In genomic region chr11:126257764-126258163, GRCh38 we compare ENCODE assay signal across 19 cellular contexts. TPM values are rescaled to one million over a fixed set of nuclear protein-coding genes. Genes with fewer than 3 reads are reported as not detected.
DNase-seq lines count a peak whose midpoint lies in the region; ATAC-seq and TF ChIP-seq lines count a peak whose summit lies in the region.
"Had no signal": no experiment of that assay in that cellular context is flagged by ENCODE, and none has a peak within 500 bp of the region (broad histone marks: within the 10 kb centered on the region; RNA-seq: fewer than 3 reads in every experiment).

No MANE protein-coding gene starts in this region.

- no peaks in the 10 kb centered on the region for H3K79me2 ChIP-seq in osteoblast (ENCODE audit: insufficient read depth, low read length)

- H3K9me3 ChIP-seq in osteoblast (ENCODE audit: low read depth, low read length): no peaks in the 10 kb centered on the region
- H3K9me3 ChIP-seq in gastrocnemius medialis: no peaks in the 10 kb centered on the region
- H3K9me3 ChIP-seq: BE2C, mucosa of descending colon had no signal

- peak overlapping the region in 33 of 59 donors; percentile 6 to 74 (median 45) for H3K27ac ChIP-seq in dorsolateral prefrontal cortex
- H3K27ac ChIP-seq in osteoblast (ENCODE audit: low read depth, low read length): no peak overlapping the region
- no peak overlapping the region for H3K27ac ChIP-seq in gastrocnemius medialis
- H3K27ac ChIP-seq: epithelial cell of prostate had no signal

- CTCF ChIA-PET in BJ (lab: Yijun Ruan, JAX): interaction anchor here (1.1 kb wide), 1 partner anchor 11 kb away, joined by 3 read pairs; the partner anchor contains the start of genes FOXRED1 and SRPRA

- H3K4me1 ChIP-seq in osteoblast (ENCODE audit: insufficient read depth, low read length): peaks cover 11% of the 10 kb centered on the region
- H3K4me1 ChIP-seq in gastrocnemius medialis: peaks cover 13 to 14% of the 10 kb centered on the region in 2 donors
- H3K4me1 ChIP-seq: BE2C had no signal

- H4K20me1 ChIP-seq in osteoblast (ENCODE audit: insufficient read depth, low read length): peaks cover 6% of the 10 kb centered on the region

- peak; percentile 30 for DNase-seq in BJ (ENCODE audit: low read depth)
- peak; percentile 48 for DNase-seq in NCI-H226
- DNase-seq in dorsolateral prefrontal cortex: no peak
- peak; percentile 92 for DNase-seq in osteoblast (ENCODE audit: insufficient read length, low spot score, missing footprints)
- DNase-seq in gastrocnemius medialis: no peak
- DNase-seq in HT-29 (ENCODE audit: low spot score): no peak
- DNase-seq in NK-92 treated with Interleukin-12 subunit alpha and Interleukin-12 subunit beta, amount 100 ng/mL, for 24 hours (lab: John Stamatoyannopoulos, UW): no peak
- DNase-seq: activated CD4-positive, alpha-beta T cell treated with anti-CD3 and anti-CD28 coated beads, Interleukin-2, amount 10 ng/mL, durations not matched to agents 7 days and 5 days; activated T-cell treated with anti-CD3 and anti-CD28 coated beads for 4 hours; BE2C; left cardiac atrium; mucosa of descending colon; NCI-H1048; NCI-H774; occipital lobe; right cardiac atrium had no signal

- intact Hi-C loops in dorsolateral prefrontal cortex (cut with DNase I) (no loop called here), gastrocnemius medialis (cut with DNase I; ENCODE audit: low total_unique reads) (no loop called here)

- H3K4me2 ChIP-seq in osteoblast (ENCODE audit: insufficient read depth, low read length): no peak overlapping the region

- no peak for TF ChIP-seq CTCF in BJ (IDR thresholded peaks at IDR 0.05; ENCODE audit: insufficient read depth, low read depth, low read length)
- no peak for TF ChIP-seq CTCF in dorsolateral prefrontal cortex (IDR thresholded peaks at IDR 0.05 in 54 of 56, conservative IDR thresholded peaks at IDR 0.05 in 2 of 56; ENCODE audit: low read depth in 1 of 56, partially characterized antibody in 56 of 56)
- TF ChIP-seq CTCF in osteoblast (IDR thresholded peaks at IDR 0.05; ENCODE audit: extremely low read depth, low read depth, low read length): no peak
- no peak for TF ChIP-seq CTCF in gastrocnemius medialis (IDR thresholded peaks at IDR 0.05 in 4 of 5, conservative IDR thresholded peaks at IDR 0.05 in 1 of 5)

- no peak for ATAC-seq in gastrocnemius medialis
- no peak for ATAC-seq in GM18517 (IDR thresholded peaks at IDR 0.05; ENCODE audit: unreplicated experiment)
- ATAC-seq: mucosa of descending colon, Panc1, right cardiac atrium had no signal

- H3K27me3 ChIP-seq in BJ (ENCODE audit: control insufficient read depth, insufficient read depth, low read length) (no peaks in the 10 kb centered on the region), dorsolateral prefrontal cortex (no peaks in the 10 kb centered on the region), osteoblast (ENCODE audit: insufficient read depth, low read length) (no peaks in the 10 kb centered on the region), gastrocnemius medialis (no peaks in the 10 kb centered on the region)
- H3K27me3 ChIP-seq: BE2C had no signal

- H3K36me3 ChIP-seq in BJ (ENCODE audit: control insufficient read depth, insufficient read depth, low read length): peaks cover 7% of the 10 kb centered on the region
- H3K36me3 ChIP-seq in osteoblast (ENCODE audit: insufficient read depth, low read length): peaks cover 29% of the 10 kb centered on the region
- H3K36me3 ChIP-seq in gastrocnemius medialis: peaks cover 0 to 44% of the 10 kb centered on the region in 2 donors

- no peak overlapping the region for H3K4me3 ChIP-seq in BJ (ENCODE audit: low read depth, low read length)
- H3K4me3 ChIP-seq in dorsolateral prefrontal cortex: no peak overlapping the region
- no peak overlapping the region for H3K4me3 ChIP-seq in osteoblast (ENCODE audit: insufficient read depth, low read length)
- H3K4me3 ChIP-seq in gastrocnemius medialis: no peak overlapping the region
- H3K4me3 ChIP-seq: mucosa of descending colon had no signal

- TF ChIP-seq POLR2A in gastrocnemius medialis (IDR thresholded peaks at IDR 0.05): no peak

- no peak overlapping the region for H2AFZ ChIP-seq in osteoblast (ENCODE audit: low read length)

- in situ Hi-C loops in gastrocnemius medialis (cut with MboI; ENCODE audit: low sequenced_read_pairs in 4 of 4): no loop called here

- POLR2A ChIA-PET in BJ (lab: Charles Lee): no interaction called here

RNA-seq across cellular contexts. Expression of gene SRPRA, which starts 10.9 kb away (rescaled TPM):
- polyA plus RNA-seq in BJ (2011; rRNA removed): 153 and 181 TPM in 2 replicates
- 92.8 and 124 TPM in 2 replicates for polyA minus RNA-seq in BJ (2011; rRNA and poly(A)+ RNA removed)
- 10 to 100 TPM; 48.5 to 86.8 (median 67.0) TPM for total RNA-seq in dorsolateral prefrontal cortex
- total RNA-seq in osteoblast: 94.6 and 99.5 TPM in 2 replicates
- total RNA-seq in gastrocnemius medialis: 100 to 1,000 TPM in 1 of 4 donors, 10 to 100 TPM in 3; 72.3 to 101 (median 79.4) TPM
- 125 and 126 TPM in 2 replicates for total RNA-seq in HT-29 (2014; rRNA removed; shearing (Covaris generic))

RNA-seq across cellular contexts. Expression of gene FOXRED1, which starts 11.2 kb away (rescaled TPM):
- polyA plus RNA-seq in BJ (2011; rRNA removed): 11.4 and 18.3 TPM in 2 replicates
- polyA minus RNA-seq in BJ (2011; rRNA and poly(A)+ RNA removed): 5.2 and 8.0 TPM in 2 replicates
- 100 to 1,000 TPM in 1 of 120 experiments, 10 to 100 TPM in 119; 46.1 to 103 (median 68.0) TPM for total RNA-seq in dorsolateral prefrontal cortex
- total RNA-seq in osteoblast: 8.3 and 11.6 TPM in 2 replicates
- total RNA-seq in gastrocnemius medialis: 10 to 100 TPM; 12.5 to 20.8 (median 16.2) TPM
- total RNA-seq in HT-29 (2014; rRNA removed; shearing (Covaris generic)): 38.2 and 42.6 TPM in 2 replicates

RNA-seq across cellular contexts. Expression of gene TIRAP, which starts 25.1 kb away (rescaled TPM):
- 5.8 and 7.2 TPM in 2 replicates for polyA plus RNA-seq in BJ (2011; rRNA removed)
- polyA minus RNA-seq in BJ (2011; rRNA and poly(A)+ RNA removed): 10.2 and 12.0 TPM in 2 replicates
- total RNA-seq in dorsolateral prefrontal cortex (10 to 100 TPM in 11 of 120 experiments, 1 to 10 TPM in 109; 2.4 to 13.6 (median 7.4) TPM), osteoblast (9.8 and 10.6 TPM in 2 replicates), gastrocnemius medialis (1 to 10 TPM; 4.5 to 5.8 (median 5.6) TPM)
- total RNA-seq in HT-29 (2014; rRNA removed; shearing (Covaris generic)): 11.6 and 12.3 TPM in 2 replicates

RNA-seq across cellular contexts. Expression of gene DCPS, which starts 46.1 kb away (rescaled TPM):
- polyA plus RNA-seq in BJ (2011; rRNA removed): 14.9 and 23.5 TPM in 2 replicates
- polyA minus RNA-seq in BJ (2011; rRNA and poly(A)+ RNA removed): 7.6 and 12.7 TPM in 2 replicates
- total RNA-seq in dorsolateral prefrontal cortex: 10 to 100 TPM in 85 of 120 experiments, 1 to 10 TPM in 35; 5.5 to 17.5 (median 10.9) TPM
- 8.3 TPM in 2 replicates for total RNA-seq in osteoblast
- total RNA-seq in gastrocnemius medialis: 10 to 100 TPM in 3 of 4 donors, 1 to 10 TPM in 1; 9.8 to 23.1 (median 11.5) TPM
- total RNA-seq in HT-29 (2014; rRNA removed; shearing (Covaris generic)): 51.0 and 63.2 TPM in 2 replicates

RNA-seq across cellular contexts. Expression of gene FAM118B, which starts 46.2 kb away (rescaled TPM):
- 14.2 and 24.5 TPM in 2 replicates for polyA plus RNA-seq in BJ (2011; rRNA removed)
- polyA minus RNA-seq in BJ (2011; rRNA and poly(A)+ RNA removed): 5.2 and 5.5 TPM in 2 replicates
- 10 to 100 TPM; 16.9 to 40.6 (median 24.6) TPM for total RNA-seq in dorsolateral prefrontal cortex
- 29.5 and 30.4 TPM in 2 replicates for total RNA-seq in osteoblast
- total RNA-seq in gastrocnemius medialis: 10 to 100 TPM; 13.6 to 32.2 (median 23.2) TPM
- 16.3 and 20.8 TPM in 2 replicates for total RNA-seq in HT-29 (2014; rRNA removed; shearing (Covaris generic))

Comparison
In these comparisons a context has a peak if more than half of its experiments do, and no peak if none do; other contexts are left out.
1. DNase-seq: peak in BJ (single experiment), NCI-H226 (single experiment) and osteoblast (single experiment); none in dorsolateral prefrontal cortex (0 of 10), gastrocnemius medialis (0 of 2), HT-29 (single experiment) and NK-92 treated with Interleukin-12 subunit alpha and Interleukin-12 subunit beta, amount 100 ng/mL, for 24 hours (single experiment).
2. H3K27ac ChIP-seq: peak in dorsolateral prefrontal cortex (33 of 59); none in osteoblast (single experiment) and gastrocnemius medialis (0 of 4).